16 cellular contexts compared by ENCODE assay signal in genomic region chr1:156582388-156583022, GRCh38. TPM values are rescaled to one million over a fixed set of nuclear protein-coding genes. Genes with fewer than 3 reads are reported as not detected.
DNase-seq lines count a peak whose midpoint lies in the region; ATAC-seq, FAIRE-seq and TF ChIP-seq lines count a peak whose summit lies in the region.
"Had no signal": no experiment of that assay in that cellular context is flagged by ENCODE, and none has a peak within 500 bp of the region (broad histone marks: within the 10 kb centered on the region; RNA-seq: fewer than 3 reads in every experiment).

No MANE protein-coding gene starts in this region.

- H3K4me2 ChIP-seq in BLaER1 treated with 17β-estradiol and CSF1 and Interleukin-3, amounts not matched to agents 10 nM and 100 nM = peak overlapping the region; percentile 92 to 99 (median 96)

- peaks cover 8 to 37% (median 31%) of the 10 kb centered on the region in 11 experiments; a peak in 21 of 22 replicates for H3K36me3 ChIP-seq in BLaER1 treated with 17β-estradiol and CSF1 and Interleukin-3, amounts not matched to agents 10 nM and 100 nM
- H3K36me3 ChIP-seq: colonic mucosa, neutrophil had no signal

- peaks cover 73 to 87% (median 77%) of the 10 kb centered on the region in 10 experiments for H3K4me1 ChIP-seq in BLaER1 treated with 17β-estradiol and CSF1 and Interleukin-3, amounts not matched to agents 10 nM and 100 nM
- H3K4me1 ChIP-seq: colonic mucosa, foreskin keratinocyte had no signal

- H3K4me3 ChIP-seq in BLaER1 treated with 17β-estradiol and CSF1 and Interleukin-3, amounts not matched to agents 10 nM and 100 nM = peak overlapping the region; percentile 34 to 76 (median 72); a peak in 19 of 20 replicates
- H3K4me3 ChIP-seq: colonic mucosa had no signal

- TF ChIP-seq POLR2A in GM12891 (IDR thresholded peaks at IDR 0.05; ENCODE audit: low read depth, low read length) = no peak

- H3K27ac ChIP-seq in BLaER1 treated with 17β-estradiol and CSF1 and Interleukin-3, amounts not matched to agents 10 nM and 100 nM = peak overlapping the region; percentile 89 to 99 (median 94)
- H3K27ac ChIP-seq: colonic mucosa, foreskin keratinocyte, neutrophil had no signal

- peaks cover 0 to 22% (median 8%) of the 10 kb centered on the region in 11 experiments; a peak in 9 of 22 replicates for H4K20me1 ChIP-seq in BLaER1 treated with 17β-estradiol and CSF1 and Interleukin-3, amounts not matched to agents 10 nM and 100 nM

- peak; percentile 53 for DNase-seq in GM12891 (ENCODE audit: insufficient read length, low spot score)
- peak; percentile 56 for DNase-seq in UCSD-AML1 (lab: John Stamatoyannopoulos, UW; ENCODE audit: unreplicated experiment)
- DNase-seq in germinal center (ENCODE audit: low spot score) = peak; percentile 67
- no peak for DNase-seq in NCI-H2029 (lab: John Stamatoyannopoulos, UW)
- no peak for DNase-seq in NCI-H446 treated with DMSO at 0.1 percent for 48 hours (lab: John Stamatoyannopoulos, UW)
- DNase-seq: colonic mucosa, foreskin keratinocyte, GDM1, NCI-H2029 treated with DMSO at 0.1 percent for 48 hours, T1000 had no signal

- peak overlapping the region; percentile 84 to 96 (median 91) for H3K9ac ChIP-seq in BLaER1 treated with 17β-estradiol and CSF1 and Interleukin-3, amounts not matched to agents 10 nM and 100 nM

- H3K27me3 ChIP-seq in BLaER1 treated with 17β-estradiol and CSF1 and Interleukin-3, amounts not matched to agents 10 nM and 100 nM = no peaks in the 10 kb centered on the region
- H3K27me3 ChIP-seq: colonic mucosa, foreskin keratinocyte, neutrophil had no signal

- peak; percentile 73 for FAIRE-seq in GM12891 (lab: Jason Lieb, UNC)

- ATAC-seq in HG03175 (IDR thresholded peaks at IDR 0.05; ENCODE audit: unreplicated experiment) = no peak
- ATAC-seq in HG03520 (IDR thresholded peaks at IDR 0.05; ENCODE audit: unreplicated experiment) = no peak
- ATAC-seq: foreskin keratinocyte, HCT116 had no signal

- no peaks in the 10 kb centered on the region for H3K9me3 ChIP-seq in BLaER1 treated with 17β-estradiol and CSF1 and Interleukin-3, amounts not matched to agents 10 nM and 100 nM (replicated peaks in 1 of 11)
- H3K9me3 ChIP-seq: colonic mucosa, neutrophil had no signal

TF ChIP-seq in GM12891, 5 proteins besides CTCF, POLR2A, EP300 and RAD21:
- TF ChIP-seq POU2F2 (IDR thresholded peaks at IDR 0.05; ENCODE audit: low read depth, low read length) (no peak), POLR2AphosphoS5 (IDR thresholded peaks at IDR 0.05; ENCODE audit: low read depth, low read length) (no peak), PAX5 (IDR thresholded peaks at IDR 0.05; ENCODE audit: insufficient read depth, low read length, severe bottlenecking) (no peak), TAF1 (IDR thresholded peaks at IDR 0.05; ENCODE audit: low read depth, low read length) (no peak), SPI1 (IDR thresholded peaks at IDR 0.05; ENCODE audit: low read depth, low read length) (no peak)

RNA-seq across cellular contexts. Expression of gene TTC24, which starts 3.0 kb away (rescaled TPM):
- 3.5 TPM for polyA plus RNA-seq in GM12891 (2012; ENCODE audit: low read depth, missing spikeins)
- polyA plus RNA-seq: BJ, foreskin keratinocyte had no signal

RNA-seq across cellular contexts. Expression of gene NAXE, which starts 9.1 kb away (rescaled TPM):
- polyA plus RNA-seq in GM12891 (2012; ENCODE audit: low read depth, missing spikeins) = 60.1 TPM

RNA-seq across cellular contexts. Expression of gene IQGAP3, which starts 10.1 kb away (rescaled TPM):
- polyA plus RNA-seq in GM12891 (2012; ENCODE audit: low read depth, missing spikeins) = 5.1 TPM

RNA-seq across cellular contexts. Expression of gene GPATCH4, which starts 18.8 kb away (rescaled TPM):
- 33.6 TPM for polyA plus RNA-seq in GM12891 (2012; ENCODE audit: low read depth, missing spikeins)

RNA-seq across cellular contexts. Expression of gene HAPLN2, which starts 36.7 kb away (rescaled TPM):
- polyA plus RNA-seq in GM12891 (2012; ENCODE audit: low read depth, missing spikeins) = not detected
- polyA plus RNA-seq: BJ, foreskin keratinocyte had no signal

Comparison
In these comparisons a context has a peak if more than half of its experiments do, and no peak if none do; other contexts are left out.
1. DNase-seq: peak in GM12891 (single experiment), UCSD-AML1 (single experiment) and germinal center (single experiment); none in NCI-H2029 (single experiment) and NCI-H446 treated with DMSO at 0.1 percent for 48 hours (single experiment).